12 cellular contexts compared by ENCODE assay signal in genomic region chr6:13478525-13478962, GRCh38. TPM values are rescaled to one million over a fixed set of nuclear protein-coding genes. Genes with fewer than 3 reads are reported as not detected.
A peak's percentile ranks its signal among the peaks of the same experiment; 100 is the strongest.
DNase-seq lines count a peak whose midpoint lies in the region; ATAC-seq and TF ChIP-seq lines count a peak whose summit lies in the region.
"Had no signal": no experiment of that assay in that cellular context is flagged by ENCODE, and none has a peak within 500 bp of the region (broad histone marks: within the 10 kb centered on the region; RNA-seq: fewer than 3 reads in every experiment).

No MANE protein-coding gene starts in this region.

- H4K20me1 ChIP-seq in OCI-LY3 (ENCODE audit: insufficient read depth, low read length): no peaks in the 10 kb centered on the region

- peaks cover 60 to 69% of the 10 kb centered on the region in 2 donors for H3K4me1 Mint-ChIP-seq in natural killer cell

- TF ChIP-seq CTCF in GM13977 (IDR thresholded peaks at IDR 0.05; ENCODE audit: extremely low read depth, insufficient read depth, missing control alignments) (no peak), OCI-LY3 (IDR thresholded peaks at IDR 0.05; ENCODE audit: low read depth, low read length) (no peak), natural killer cell (IDR thresholded peaks at IDR 0.05) (no peak)

- peak overlapping the region; percentile 29 for H3K4me3 Mint-ChIP-seq in natural killer cell

- H3K27ac Mint-ChIP-seq in natural killer cell: peak overlapping the region; percentile 69 to 89

- no peaks in the 10 kb centered on the region for H3K36me3 ChIP-seq in OCI-LY3 (replicated peaks; ENCODE audit: low read depth, low read length)

- peaks cover 14% of the 10 kb centered on the region for H3K4me1 ChIP-seq in OCI-LY3 (ENCODE audit: low read length)

- intact Hi-C loops in natural killer cell (cut with micrococcal nuclease): no loop called here

- no peaks in the 10 kb centered on the region for H3K9me3 ChIP-seq in OCI-LY3 (ENCODE audit: insufficient read depth, low read length)

- H3K36me3 Mint-ChIP-seq in natural killer cell: peaks cover 6% of the 10 kb centered on the region

- no peaks in the 10 kb centered on the region for H3K79me2 ChIP-seq in OCI-LY3 (ENCODE audit: low read length)

- H3K4me3 ChIP-seq in OCI-LY3 (ENCODE audit: low read length): peak overlapping the region; percentile 26; the same call in 1 of the 2 replicates
- H3K4me3 ChIP-seq: K562 had no signal

- no peak overlapping the region for H3K9ac ChIP-seq in OCI-LY3 (ENCODE audit: low read length)

- in situ Hi-C loops in GM13977 (cut with MboI; ENCODE audit: low pct_unique_long_range_greater_than_20kb, low sequenced_read_pairs, unreplicated experiment): no loop called here

- no peaks in the 10 kb centered on the region for H3K27me3 Mint-ChIP-seq in natural killer cell (ENCODE audit: low read depth in 2 of 2)

- H3K27me3 ChIP-seq in OCI-LY3 (ENCODE audit: low read depth, low read length): no peaks in the 10 kb centered on the region

- no peaks in the 10 kb centered on the region for H3K9me3 Mint-ChIP-seq in natural killer cell

- no peak overlapping the region for H3K27ac ChIP-seq in OCI-LY3 (ENCODE audit: low read length)

- peak overlapping the region; percentile 62 for H3K4me2 ChIP-seq in OCI-LY3 (ENCODE audit: low read length)

- no peak overlapping the region; the same call in 1 of the 2 replicates for H2AFZ ChIP-seq in OCI-LY3 (ENCODE audit: low read depth, low read length)

- ATAC-seq in GM21619 (IDR thresholded peaks at IDR 0.05; ENCODE audit: unreplicated experiment): peak; percentile 43
- peak; percentile 57 to 80 (median 77) for ATAC-seq in natural killer cell
- ATAC-seq in GM21390 (IDR thresholded peaks at IDR 0.05; ENCODE audit: unreplicated experiment): no peak
- ATAC-seq: K562 had no signal

- DNase-seq in GM13977 (ENCODE audit: low spot score) (peak; percentile 43), natural killer cell (no peak), NCI-H446 treated with DMSO at 0.1 percent for 48 hours (lab: John Stamatoyannopoulos, UW) (no peak)
- DNase-seq in stimulated activated naive CD4-positive, alpha-beta T cell treated with Interleukin-2 at 50 U/mL for 16 hours (lab: John Stamatoyannopoulos, UW): no peak
- DNase-seq: cortex of kidney; mammary epithelial cell; NK-92 treated with Interleukin-12 subunit alpha and Interleukin-12 subunit beta, amount 100 ng/mL, for 24 hours; SIG-M5 had no signal

RNA-seq across cellular contexts. Expression of gene GFOD1, which starts 8.9 kb away (rescaled TPM):
- total RNA-seq in natural killer cell: 10 to 100 TPM; 59.7 to 74.5 (median 71.2) TPM
